8 cellular contexts compared by ENCODE assay signal in genomic region chr16:88810166-88810867, GRCh38. TPM values are rescaled to one million over a fixed set of nuclear protein-coding genes. Genes with fewer than 3 reads are reported as not detected.
DNase-seq lines count a peak whose midpoint lies in the region; ATAC-seq, FAIRE-seq and TF ChIP-seq lines count a peak whose summit lies in the region.

No MANE protein-coding gene starts in this region.

- CTCF ChIA-PET in WTC11 (lab: Charles Lee), result interaction anchor here (0.7 to 5.7 kb wide), 11 partner anchors 26 to 357 kb away, joined by 3 to 47 read pairs (median 5); no protein-coding TSS in a partner anchor

- H3K27ac Mint-ChIP-seq in GM23338, result peak overlapping the region; percentile 48; the same call in 1 of the 2 replicates
- H3K27ac Mint-ChIP-seq in WTC11, result peak overlapping the region; percentile 65

- no peaks in the 10 kb centered on the region; the same call in 1 of the 2 replicates for H3K4me1 ChIP-seq in GM23338 (ENCODE audit: insufficient read depth)

- peak overlapping the region; percentile 88 for H3K4me3 Mint-ChIP-seq in GM23338
- peak overlapping the region; percentile 87 for H3K4me3 Mint-ChIP-seq in WTC11

- no peak overlapping the region for H2AFZ ChIP-seq in GM23338

- POLR2A ChIA-PET in WTC11 (lab: Charles Lee), result interaction anchor here (0.8 to 2.2 kb wide), 7 partner anchors 26 to 357 kb away, joined by 3 to 5 read pairs (median 3); no protein-coding TSS in a partner anchor

- H3K79me2 ChIP-seq in GM23338 (replicated peaks; ENCODE audit: insufficient read depth), result peaks cover 13% of the 10 kb centered on the region

- peaks cover 52% of the 10 kb centered on the region for H3K36me3 Mint-ChIP-seq in GM23338 (ENCODE audit: low read depth)
- H3K36me3 Mint-ChIP-seq in WTC11, result peaks cover 39% of the 10 kb centered on the region

- no peak for FAIRE-seq in GM19239 (lab: Jason Lieb, UNC)

- H3K27me3 ChIP-seq in GM23338 (ENCODE audit: insufficient read depth), result no peaks in the 10 kb centered on the region

- peaks cover 11% of the 10 kb centered on the region; the same call in 2 of the 3 replicates for H3K4me1 Mint-ChIP-seq in GM23338
- peaks cover 14% of the 10 kb centered on the region for H3K4me1 Mint-ChIP-seq in WTC11

- TF ChIP-seq CTCF in 22Rv1 (IDR thresholded peaks at IDR 0.05), result no peak
- TF ChIP-seq CTCF in GM23338 (conservative IDR thresholded peaks at IDR 0.05; ENCODE audit: low read depth in 2 of 2), result no peak
- TF ChIP-seq CTCF in WTC11 (IDR thresholded peaks at IDR 0.05), result no peak
- no peak for TF ChIP-seq CTCF in foreskin fibroblast (IDR thresholded peaks at IDR 0.05; ENCODE audit: low read depth, low read length)

- peak overlapping the region; percentile 97 for H3K27ac ChIP-seq in 22Rv1
- peak overlapping the region; percentile 69; the same call in 1 of the 2 replicates for H3K27ac ChIP-seq in GM23338 (ENCODE audit: low read depth)

- H3K9me3 Mint-ChIP-seq in GM23338, result peaks cover 4% of the 10 kb centered on the region; the same call in 1 of the 3 replicates
- no peaks in the 10 kb centered on the region for H3K9me3 Mint-ChIP-seq in WTC11

- peaks cover 54% of the 10 kb centered on the region for H3F3A ChIP-seq in GM23338 (replicated peaks; ENCODE audit: low read depth)

- peaks cover 49% of the 10 kb centered on the region for H3K27me3 Mint-ChIP-seq in GM23338 (ENCODE audit: insufficient read depth, low read depth, poor library complexity)
- no peaks in the 10 kb centered on the region for H3K27me3 Mint-ChIP-seq in WTC11 (ENCODE audit: low read depth)

- H3K36me3 ChIP-seq in GM23338 (ENCODE audit: insufficient read depth), result peaks cover 19% of the 10 kb centered on the region

- DNase-seq in GM23338 (ENCODE audit: low spot score) (no peak), WTC11 (ENCODE audit: low spot score) (no peak), foreskin fibroblast (peak in 1 of 2 donors; percentile 38), GM19239 (ENCODE audit: insufficient read length, low spot score) (no peak), HPDE6-E6E7 (ENCODE audit: extremely low spot score) (no peak), NCI-H524 treated with DMSO at 0.1 percent for 48 hours (lab: John Stamatoyannopoulos, UW) (no peak)
- DNase-seq in stimulated activated CD4-positive, alpha-beta T cell treated with anti-CD3 and anti-CD28 coated beads, Interleukin-15, amount 100 ng/mL, for 24 hours, result peak; percentile 74

- H3K4me3 ChIP-seq in GM23338 (peak overlapping the region; percentile 93), foreskin fibroblast (ENCODE audit: low read depth in 1 of 2, low read length in 2 of 2) (peak overlapping the region; percentile 64 to 72)

- ATAC-seq in GM23338 (peak; percentile 1; the same call in 1 of the 3 replicates), WTC11 (no peak)

- H3K4me2 ChIP-seq in GM23338, result peak overlapping the region; percentile 99

- no peaks in the 10 kb centered on the region; the same call in none of the 2 replicates for H4K20me1 ChIP-seq in GM23338 (replicated peaks; ENCODE audit: insufficient read depth)

- no peaks in the 10 kb centered on the region for H3K9me2 ChIP-seq in GM23338 (ENCODE audit: insufficient read depth)

TF ChIP-seq in GM23338, 12 proteins besides CTCF, POLR2A, EP300 and RAD21:
- no peak for TF ChIP-seq ZNF114 (CRISPR knock-in tag; IDR thresholded peaks at IDR 0.05)
- TF ChIP-seq JUNB (IDR thresholded peaks at IDR 0.05; ENCODE audit: unreplicated experiment), result no peak

TF ChIP-seq in WTC11, 78 proteins besides CTCF, POLR2A, EP300 and RAD21 (continues in another document):
- TF ChIP-seq ZBTB21 (CRISPR knock-in tag; IDR thresholded peaks at IDR 0.05; ENCODE audit: borderline replicate concordance) (no peak), NR2C2 (CRISPR knock-in tag; IDR thresholded peaks at IDR 0.05) (no peak), AFF4 (CRISPR knock-in tag; IDR thresholded peaks at IDR 0.05; ENCODE audit: borderline replicate concordance) (no peak), ZBTB43 (CRISPR knock-in tag; IDR thresholded peaks at IDR 0.05) (no peak), FOXP1 (CRISPR knock-in tag; IDR thresholded peaks at IDR 0.05; ENCODE audit: borderline replicate concordance) (no peak), EMX1 (CRISPR knock-in tag; IDR thresholded peaks at IDR 0.05) (no peak), KAT7 (CRISPR knock-in tag; IDR thresholded peaks at IDR 0.05; ENCODE audit: borderline replicate concordance) (0 out of 2 replicates have a peak, but pooled peaks have one; percentile 16)
- TF ChIP-seq, protein P1, sequence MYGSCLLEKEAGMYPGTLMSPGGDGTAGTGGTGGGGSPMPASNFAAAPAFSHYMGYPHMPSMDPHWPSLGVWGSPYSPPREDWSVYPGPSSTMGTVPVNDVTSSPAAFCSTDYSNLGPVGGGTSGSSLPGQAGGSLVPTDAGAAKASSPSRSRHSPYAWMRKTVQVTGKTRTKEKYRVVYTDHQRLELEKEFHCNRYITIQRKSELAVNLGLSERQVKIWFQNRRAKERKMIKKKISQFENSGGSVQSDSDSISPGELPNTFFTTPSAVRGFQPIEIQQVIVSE (CRISPR knock-in tag; IDR thresholded peaks at IDR 0.05; ENCODE audit: borderline replicate concordance), result no peak
- TF ChIP-seq, protein P2, sequence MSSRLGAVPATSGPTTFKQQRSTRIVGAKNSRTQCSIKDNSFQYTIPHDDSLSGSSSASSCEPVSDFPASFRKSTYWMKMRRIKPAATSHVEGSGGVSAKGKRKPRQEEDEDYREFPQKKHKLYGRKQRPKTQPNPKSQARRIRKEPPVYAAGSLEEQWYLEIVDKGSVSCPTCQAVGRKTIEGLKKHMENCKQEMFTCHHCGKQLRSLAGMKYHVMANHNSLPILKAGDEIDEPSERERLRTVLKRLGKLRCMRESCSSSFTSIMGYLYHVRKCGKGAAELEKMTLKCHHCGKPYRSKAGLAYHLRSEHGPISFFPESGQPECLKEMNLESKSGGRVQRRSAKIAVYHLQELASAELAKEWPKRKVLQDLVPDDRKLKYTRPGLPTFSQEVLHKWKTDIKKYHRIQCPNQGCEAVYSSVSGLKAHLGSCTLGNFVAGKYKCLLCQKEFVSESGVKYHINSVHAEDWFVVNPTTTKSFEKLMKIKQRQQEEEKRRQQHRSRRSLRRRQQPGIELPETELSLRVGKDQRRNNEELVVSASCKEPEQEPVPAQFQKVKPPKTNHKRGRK (CRISPR knock-in tag; IDR thresholded peaks at IDR 0.05; ENCODE audit: borderline replicate concordance), result no peak

RNA-seq across cellular contexts. Expression of gene APRT, which starts 1.4 kb away (rescaled TPM):
- 250 and 258 TPM in 2 replicates for total RNA-seq in GM23338 (2014; rRNA removed; shearing (Covaris generic))
- 522 and 536 TPM in 2 replicates for polyA plus RNA-seq in GM23338 (2016; fragmentation: Nextera tagmentation; extraction: Ambion mirVana)
- 272 to 288 TPM (median 282 TPM) in 3 replicates for total RNA-seq in WTC11 (2021)

RNA-seq across cellular contexts. Expression of gene CDT1, which starts 6.7 kb away (rescaled TPM):
- 114 and 187 TPM in 2 replicates for total RNA-seq in GM23338 (2014; rRNA removed; shearing (Covaris generic))
- polyA plus RNA-seq in GM23338 (2016; fragmentation: Nextera tagmentation; extraction: Ambion mirVana), result 32.6 and 36.1 TPM in 2 replicates
- total RNA-seq in WTC11 (2021), result 142 to 154 TPM (median 149 TPM) in 3 replicates

RNA-seq across cellular contexts. Expression of gene PIEZO1, which starts 25.3 kb away (rescaled TPM):
- total RNA-seq in GM23338 (2014; rRNA removed; shearing (Covaris generic)), result 56.2 and 70.1 TPM in 2 replicates
- 29.6 and 30.4 TPM in 2 replicates for polyA plus RNA-seq in GM23338 (2016; fragmentation: Nextera tagmentation; extraction: Ambion mirVana)
- total RNA-seq in WTC11 (2021), result 68.3 to 75.1 TPM (median 71.3 TPM) in 3 replicates

RNA-seq across cellular contexts. Expression of gene GALNS, which starts 46.4 kb away (rescaled TPM):
- total RNA-seq in GM23338 (2014; rRNA removed; shearing (Covaris generic)), result 16.4 and 18.8 TPM in 2 replicates
- polyA plus RNA-seq in GM23338 (2016; fragmentation: Nextera tagmentation; extraction: Ambion mirVana), result 9.7 TPM in 2 replicates
- 23.0 to 29.5 TPM (median 25.8 TPM) in 3 replicates for total RNA-seq in WTC11 (2021)

RNA-seq across cellular contexts. Expression of gene TRAPPC2L, which starts 46.6 kb away (rescaled TPM):
- total RNA-seq in GM23338 (2014; rRNA removed; shearing (Covaris generic)), result 59.3 and 68.8 TPM in 2 replicates
- polyA plus RNA-seq in GM23338 (2016; fragmentation: Nextera tagmentation; extraction: Ambion mirVana), result 167 and 171 TPM in 2 replicates
- total RNA-seq in WTC11 (2021), result 63.1 to 82.0 TPM (median 64.5 TPM) in 3 replicates
